14 cellular contexts compared by ENCODE assay signal in the genomic region with DNA sequence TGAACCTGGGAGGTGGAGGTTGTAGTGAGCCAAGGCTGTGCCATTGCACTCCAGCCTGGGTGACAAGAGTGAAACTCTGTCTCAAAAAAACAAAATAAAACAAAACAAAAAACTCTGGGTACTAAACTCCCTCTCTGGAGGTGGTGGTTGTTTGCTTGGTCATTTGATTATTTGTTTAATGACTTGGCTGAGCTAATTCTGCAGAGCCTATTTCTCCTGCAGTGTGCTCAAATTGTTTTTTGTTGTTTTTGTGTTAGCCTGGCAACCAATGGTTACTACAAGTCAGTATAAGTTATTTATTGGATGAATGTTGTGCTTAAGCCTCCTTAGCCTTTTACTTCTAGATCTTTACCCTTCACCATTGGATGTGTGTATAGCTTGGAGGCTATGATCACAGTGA.
DNase-seq lines count a peak whose midpoint lies in the region; ATAC-seq and TF ChIP-seq lines count a peak whose summit lies in the region.
"Had no signal": no experiment of that assay in that cellular context is flagged by ENCODE, and none has a peak within 500 bp of the region (broad histone marks: within the 10 kb centered on the region; RNA-seq: fewer than 3 reads in every experiment).

No MANE protein-coding gene starts in this region.

- no peak overlapping the region for H3K4me3 ChIP-seq in CD8-positive, alpha-beta T cell (ENCODE audit: low read depth, low read length)
- H3K4me3 ChIP-seq: A549, GM12878 had no signal

- no peaks in the 10 kb centered on the region for H3K36me3 Mint-ChIP-seq in CD8-positive, alpha-beta T cell
- H3K36me3 Mint-ChIP-seq: CD14-positive monocyte; CD8-positive, alpha-beta memory T cell had no signal

- intact Hi-C loops in CD8-positive, alpha-beta T cell (cut with DNase I, micrococcal nuclease): no loop called here

- H3K27ac ChIP-seq in CD8-positive, alpha-beta T cell (ENCODE audit: low read depth, low read length): no peak overlapping the region
- H3K27ac ChIP-seq: A549 had no signal

- ATAC-seq in left lobe of liver: peak; percentile 52
- ATAC-seq in CD8-positive, alpha-beta T cell: no peak
- ATAC-seq: A549, GM12878, HCT116 had no signal

- H3K36me3 ChIP-seq in CD8-positive, alpha-beta T cell (ENCODE audit: insufficient read depth, low read length): no peaks in the 10 kb centered on the region

- no peaks in the 10 kb centered on the region for H3K4me1 ChIP-seq in CD8-positive, alpha-beta T cell (ENCODE audit: insufficient read depth, low read length)
- H3K4me1 ChIP-seq: A549 had no signal

- no peak overlapping the region for H3K27ac Mint-ChIP-seq in CD8-positive, alpha-beta T cell
- H3K27ac Mint-ChIP-seq: CD14-positive monocyte had no signal

- peak; percentile 15 for DNase-seq in NCI-H510A treated with DMSO at 0.1 percent for 48 hours (lab: John Stamatoyannopoulos, UW)
- no peak for DNase-seq in NCI-H510A (lab: John Stamatoyannopoulos, UW)
- peak; percentile 61 for DNase-seq in DMS53 treated with DMSO at 0.1 percent for 48 hours (lab: John Stamatoyannopoulos, UW; ENCODE audit: unreplicated experiment)
- peak; percentile 63 for DNase-seq in NCI-H748 (lab: John Stamatoyannopoulos, UW; ENCODE audit: unreplicated experiment)
- DNase-seq in left lobe of liver (ENCODE audit: low spot score): no peak
- DNase-seq in GM10248 (ENCODE audit: extremely low spot score): no peak
- no peak for DNase-seq in OCI-M1 (lab: John Stamatoyannopoulos, UW)
- no peak for DNase-seq in CD8-positive, alpha-beta T cell
- DNase-seq: Caco-2; CD8-positive, alpha-beta memory T cell had no signal

- peaks cover 1% of the 10 kb centered on the region for H3K9me3 Mint-ChIP-seq in CD8-positive, alpha-beta T cell

- CTCF ChIA-PET in GM10248 (lab: Yijun Ruan, JAX): interaction anchor here (1.2 to 1.3 kb wide), 2 partner anchors 11 to 12 kb away, joined by 3 read pairs; no protein-coding TSS in a partner anchor
- CTCF ChIA-PET in CD8-positive, alpha-beta T cell (lab: Charles Lee): no interaction called here

- H3K27me3 ChIP-seq in CD8-positive, alpha-beta T cell (ENCODE audit: insufficient read depth, low read length): no peaks in the 10 kb centered on the region

- H3K27me3 Mint-ChIP-seq in CD8-positive, alpha-beta T cell (ENCODE audit: low read depth): no peaks in the 10 kb centered on the region
- H3K27me3 Mint-ChIP-seq: CD8-positive, alpha-beta memory T cell had no signal

- H3K9me3 ChIP-seq in CD8-positive, alpha-beta T cell (ENCODE audit: low read length): no peaks in the 10 kb centered on the region
- H3K9me3 ChIP-seq: A549, Caco-2 had no signal

- H3K4me3 Mint-ChIP-seq in CD8-positive, alpha-beta T cell: no peak overlapping the region
- H3K4me3 Mint-ChIP-seq: CD14-positive monocyte; CD8-positive, alpha-beta memory T cell had no signal

- TF ChIP-seq CTCF in GM10248 (IDR thresholded peaks at IDR 0.05; ENCODE audit: control extremely low read depth, extremely low read depth, low read depth, missing control alignments): no peak
- TF ChIP-seq CTCF in CD8-positive, alpha-beta T cell (IDR thresholded peaks at IDR 0.05): no peak

- POLR2A ChIA-PET in GM10248 (lab: Yijun Ruan, JAX): no interaction called here
- POLR2A ChIA-PET in CD8-positive, alpha-beta T cell (lab: Charles Lee): no interaction called here

- no peaks in the 10 kb centered on the region for H3K4me1 Mint-ChIP-seq in CD8-positive, alpha-beta T cell (ENCODE audit: low read depth)
- H3K4me1 Mint-ChIP-seq: CD14-positive monocyte; CD8-positive, alpha-beta memory T cell had no signal

Comparison
In these comparisons a context has a peak if more than half of its experiments do, and no peak if none do; other contexts are left out.
1. DNase-seq: peak in NCI-H510A treated with DMSO at 0.1 percent for 48 hours (single experiment), DMS53 treated with DMSO at 0.1 percent for 48 hours (single experiment) and NCI-H748 (single experiment); none in NCI-H510A (single experiment), left lobe of liver (single experiment), GM10248 (single experiment), OCI-M1 (single experiment) and CD8-positive, alpha-beta T cell (0 of 7).